In the genomic region with DNA sequence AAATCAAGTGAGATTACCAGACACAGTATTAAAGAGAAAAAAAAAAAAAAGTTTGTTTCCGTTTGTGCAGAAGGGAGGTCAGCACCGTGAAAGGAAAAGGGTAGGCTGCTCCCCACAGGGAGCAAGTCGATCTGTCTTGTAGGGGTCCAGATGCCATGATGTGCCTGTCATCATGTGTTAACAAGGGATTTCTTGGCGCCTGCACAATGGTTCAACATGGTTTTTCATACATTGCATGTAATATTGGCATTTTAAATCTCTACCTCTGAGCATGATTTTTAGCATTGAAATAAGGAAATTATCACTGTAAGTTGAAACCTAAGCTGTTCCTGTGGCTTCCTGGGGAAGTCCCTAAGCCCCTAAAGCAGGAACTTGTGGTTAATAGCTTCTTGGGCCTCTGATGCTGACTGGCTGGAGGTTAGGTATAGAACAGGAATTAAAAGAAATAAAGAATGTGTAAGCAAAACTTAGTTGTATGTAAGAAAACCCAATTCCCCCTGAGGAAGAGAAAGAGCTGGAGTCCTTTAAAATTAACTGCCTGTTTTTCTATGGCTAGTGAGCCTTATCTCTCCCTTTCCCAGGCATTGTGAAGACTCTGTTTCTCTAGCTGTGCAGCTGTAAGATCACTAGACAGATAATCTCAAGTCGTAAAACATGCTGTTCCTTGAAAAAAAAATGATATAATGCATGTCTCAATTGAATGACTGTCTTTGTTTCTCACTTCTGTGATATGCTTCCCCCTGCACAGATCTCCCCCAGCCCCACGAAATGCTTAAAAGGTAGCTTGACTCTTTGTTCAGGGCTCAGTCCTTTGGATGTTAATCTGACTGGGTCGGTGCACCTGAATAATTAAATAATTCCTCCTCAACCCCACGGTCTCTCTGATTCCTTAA, we compare ENCODE assay signal across 1 cellular context.
TF ChIP-seq lines count a peak whose summit lies in the region.

No MANE protein-coding gene starts in this region.

TF ChIP-seq in GM23338, 12 proteins besides CTCF, POLR2A, EP300 and RAD21 (continued from another document):
- TF ChIP-seq, protein P1, sequence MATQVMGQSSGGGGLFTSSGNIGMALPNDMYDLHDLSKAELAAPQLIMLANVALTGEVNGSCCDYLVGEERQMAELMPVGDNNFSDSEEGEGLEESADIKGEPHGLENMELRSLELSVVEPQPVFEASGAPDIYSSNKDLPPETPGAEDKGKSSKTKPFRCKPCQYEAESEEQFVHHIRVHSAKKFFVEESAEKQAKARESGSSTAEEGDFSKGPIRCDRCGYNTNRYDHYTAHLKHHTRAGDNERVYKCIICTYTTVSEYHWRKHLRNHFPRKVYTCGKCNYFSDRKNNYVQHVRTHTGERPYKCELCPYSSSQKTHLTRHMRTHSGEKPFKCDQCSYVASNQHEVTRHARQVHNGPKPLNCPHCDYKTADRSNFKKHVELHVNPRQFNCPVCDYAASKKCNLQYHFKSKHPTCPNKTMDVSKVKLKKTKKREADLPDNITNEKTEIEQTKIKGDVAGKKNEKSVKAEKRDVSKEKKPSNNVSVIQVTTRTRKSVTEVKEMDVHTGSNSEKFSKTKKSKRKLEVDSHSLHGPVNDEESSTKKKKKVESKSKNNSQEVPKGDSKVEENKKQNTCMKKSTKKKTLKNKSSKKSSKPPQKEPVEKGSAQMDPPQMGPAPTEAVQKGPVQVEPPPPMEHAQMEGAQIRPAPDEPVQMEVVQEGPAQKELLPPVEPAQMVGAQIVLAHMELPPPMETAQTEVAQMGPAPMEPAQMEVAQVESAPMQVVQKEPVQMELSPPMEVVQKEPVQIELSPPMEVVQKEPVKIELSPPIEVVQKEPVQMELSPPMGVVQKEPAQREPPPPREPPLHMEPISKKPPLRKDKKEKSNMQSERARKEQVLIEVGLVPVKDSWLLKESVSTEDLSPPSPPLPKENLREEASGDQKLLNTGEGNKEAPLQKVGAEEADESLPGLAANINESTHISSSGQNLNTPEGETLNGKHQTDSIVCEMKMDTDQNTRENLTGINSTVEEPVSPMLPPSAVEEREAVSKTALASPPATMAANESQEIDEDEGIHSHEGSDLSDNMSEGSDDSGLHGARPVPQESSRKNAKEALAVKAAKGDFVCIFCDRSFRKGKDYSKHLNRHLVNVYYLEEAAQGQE (IDR thresholded peaks at IDR 0.05; ENCODE audit: unreplicated experiment) = no peak
- TF ChIP-seq JUNB (IDR thresholded peaks at IDR 0.05; ENCODE audit: unreplicated experiment) (no peak), EZH2 (IDR thresholded peaks at IDR 0.05; ENCODE audit: low read depth, unreplicated experiment) (no peak)
- TF ChIP-seq, protein P2, sequence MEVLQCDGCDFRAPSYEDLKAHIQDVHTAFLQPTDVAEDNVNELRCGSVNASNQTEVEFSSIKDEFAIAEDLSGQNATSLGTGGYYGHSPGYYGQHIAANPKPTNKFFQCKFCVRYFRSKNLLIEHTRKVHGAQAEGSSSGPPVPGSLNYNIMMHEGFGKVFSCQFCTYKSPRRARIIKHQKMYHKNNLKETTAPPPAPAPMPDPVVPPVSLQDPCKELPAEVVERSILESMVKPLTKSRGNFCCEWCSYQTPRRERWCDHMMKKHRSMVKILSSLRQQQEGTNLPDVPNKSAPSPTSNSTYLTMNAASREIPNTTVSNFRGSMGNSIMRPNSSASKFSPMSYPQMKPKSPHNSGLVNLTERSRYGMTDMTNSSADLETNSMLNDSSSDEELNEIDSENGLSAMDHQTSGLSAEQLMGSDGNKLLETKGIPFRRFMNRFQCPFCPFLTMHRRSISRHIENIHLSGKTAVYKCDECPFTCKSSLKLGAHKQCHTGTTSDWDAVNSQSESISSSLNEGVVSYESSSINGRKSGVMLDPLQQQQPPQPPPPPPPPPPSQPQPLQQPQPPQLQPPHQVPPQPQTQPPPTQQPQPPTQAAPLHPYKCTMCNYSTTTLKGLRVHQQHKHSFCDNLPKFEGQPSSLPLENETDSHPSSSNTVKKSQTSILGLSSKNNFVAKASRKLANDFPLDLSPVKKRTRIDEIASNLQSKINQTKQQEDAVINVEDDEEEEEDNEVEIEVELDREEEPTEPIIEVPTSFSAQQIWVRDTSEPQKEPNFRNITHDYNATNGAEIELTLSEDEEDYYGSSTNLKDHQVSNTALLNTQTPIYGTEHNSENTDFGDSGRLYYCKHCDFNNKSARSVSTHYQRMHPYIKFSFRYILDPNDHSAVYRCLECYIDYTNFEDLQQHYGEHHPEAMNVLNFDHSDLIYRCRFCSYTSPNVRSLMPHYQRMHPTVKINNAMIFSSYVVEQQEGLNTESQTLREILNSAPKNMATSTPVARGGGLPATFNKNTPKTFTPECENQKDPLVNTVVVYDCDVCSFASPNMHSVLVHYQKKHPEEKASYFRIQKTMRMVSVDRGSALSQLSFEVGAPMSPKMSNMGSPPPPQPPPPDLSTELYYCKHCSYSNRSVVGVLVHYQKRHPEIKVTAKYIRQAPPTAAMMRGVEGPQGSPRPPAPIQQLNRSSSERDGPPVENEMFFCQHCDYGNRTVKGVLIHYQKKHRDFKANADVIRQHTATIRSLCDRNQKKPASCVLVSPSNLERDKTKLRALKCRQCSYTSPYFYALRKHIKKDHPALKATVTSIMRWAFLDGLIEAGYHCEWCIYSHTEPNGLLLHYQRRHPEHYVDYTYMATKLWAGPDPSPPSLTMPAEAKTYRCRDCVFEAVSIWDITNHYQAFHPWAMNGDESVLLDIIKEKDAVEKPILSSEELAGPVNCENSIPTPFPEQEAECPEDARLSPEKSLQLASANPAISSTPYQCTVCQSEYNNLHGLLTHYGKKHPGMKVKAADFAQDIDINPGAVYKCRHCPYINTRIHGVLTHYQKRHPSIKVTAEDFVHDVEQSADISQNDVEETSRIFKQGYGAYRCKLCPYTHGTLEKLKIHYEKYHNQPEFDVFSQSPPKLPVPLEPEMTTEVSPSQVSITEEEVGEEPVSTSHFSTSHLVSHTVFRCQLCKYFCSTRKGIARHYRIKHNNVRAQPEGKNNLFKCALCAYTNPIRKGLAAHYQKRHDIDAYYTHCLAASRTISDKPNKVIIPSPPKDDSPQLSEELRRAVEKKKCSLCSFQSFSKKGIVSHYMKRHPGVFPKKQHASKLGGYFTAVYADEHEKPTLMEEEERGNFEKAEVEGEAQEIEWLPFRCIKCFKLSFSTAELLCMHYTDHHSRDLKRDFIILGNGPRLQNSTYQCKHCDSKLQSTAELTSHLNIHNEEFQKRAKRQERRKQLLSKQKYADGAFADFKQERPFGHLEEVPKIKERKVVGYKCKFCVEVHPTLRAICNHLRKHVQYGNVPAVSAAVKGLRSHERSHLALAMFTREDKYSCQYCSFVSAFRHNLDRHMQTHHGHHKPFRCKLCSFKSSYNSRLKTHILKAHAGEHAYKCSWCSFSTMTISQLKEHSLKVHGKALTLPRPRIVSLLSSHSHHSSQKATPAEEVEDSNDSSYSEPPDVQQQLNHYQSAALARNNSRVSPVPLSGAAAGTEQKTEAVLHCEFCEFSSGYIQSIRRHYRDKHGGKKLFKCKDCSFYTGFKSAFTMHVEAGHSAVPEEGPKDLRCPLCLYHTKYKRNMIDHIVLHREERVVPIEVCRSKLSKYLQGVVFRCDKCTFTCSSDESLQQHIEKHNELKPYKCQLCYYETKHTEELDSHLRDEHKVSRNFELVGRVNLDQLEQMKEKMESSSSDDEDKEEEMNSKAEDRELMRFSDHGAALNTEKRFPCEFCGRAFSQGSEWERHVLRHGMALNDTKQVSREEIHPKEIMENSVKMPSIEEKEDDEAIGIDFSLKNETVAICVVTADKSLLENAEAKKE (CRISPR knock-in tag; IDR thresholded peaks at IDR 0.05) = no peak
TF ChIP-seq in GM23338: peak in this region for 0.
